Comparison of ENCODE assay signal across 20 cellular contexts in genomic region chr12:108425238-108425795, GRCh38.
DNase-seq lines count a peak whose midpoint lies in the region; FAIRE-seq and TF ChIP-seq lines count a peak whose summit lies in the region.
"Had no signal": no experiment of that assay in that cellular context is flagged by ENCODE, and none has a peak within 500 bp of the region (broad histone marks: within the 10 kb centered on the region; RNA-seq: fewer than 3 reads in every experiment).

No MANE protein-coding gene starts in this region.

- TF ChIP-seq EP300 in H1 (IDR thresholded peaks at IDR 0.05; ENCODE audit: borderline replicate concordance in 1 of 2, low read depth in 2 of 2, low read length in 2 of 2): no peak

- no peaks in the 10 kb centered on the region for H3K79me1 ChIP-seq in H1 (ENCODE audit: low read depth, low read length)

- H4K20me1 ChIP-seq in H1 (replicated peaks in 1 of 2; ENCODE audit: control insufficient read depth in 1 of 2, insufficient read depth in 2 of 2, low read length in 2 of 2) (no peaks in the 10 kb centered on the region), neural progenitor cell (ENCODE audit: low read depth) (no peaks in the 10 kb centered on the region)

- H3K36me3 ChIP-seq in H1 (ENCODE audit: control insufficient read depth in 2 of 4, insufficient read depth in 4 of 4, low read length in 3 of 4) (no peaks in the 10 kb centered on the region), neural progenitor cell (no peaks in the 10 kb centered on the region)
- H3K36me3 ChIP-seq: esophagus squamous epithelium, left ventricle myocardium inferior, transverse colon had no signal

- no peaks in the 10 kb centered on the region for H3F3A ChIP-seq in neural progenitor cell (ENCODE audit: low read depth)

- H2BK5ac ChIP-seq in H1 (ENCODE audit: low read depth, low read length): peak overlapping the region; percentile 92; the same call in 1 of the 2 replicates

- H3K9me3 ChIP-seq in H1 (ENCODE audit: insufficient read depth in 2 of 2, low read depth in 1 of 2, low read length in 1 of 2) (peaks cover 0 to 2% of the 10 kb centered on the region in 2 experiments; a peak in 1 of 4 replicates), neural progenitor cell (ENCODE audit: low read depth) (no peaks in the 10 kb centered on the region)
- H3K9me3 ChIP-seq: esophagus squamous epithelium, left ventricle myocardium inferior, transverse colon had no signal

- peak overlapping the region; percentile 91; the same call in 1 of the 2 replicates for H2BK12ac ChIP-seq in H1 (ENCODE audit: low read depth, low read length)

- H3K23me2 ChIP-seq in H1 (ENCODE audit: low read depth, low read length): no peaks in the 10 kb centered on the region

- no peak overlapping the region for H3K56ac ChIP-seq in H1 (replicated peaks; ENCODE audit: insufficient read length, low read depth, low read length)

- peak; percentile 20 for DNase-seq in H4 (ENCODE audit: low spot score)
- peak; percentile 49 for DNase-seq in NCI-H2227 (lab: John Stamatoyannopoulos, UW; ENCODE audit: unreplicated experiment)
- DNase-seq in H1 (ENCODE audit: low read depth in 1 of 2, low spot score in 2 of 2): peak in 1 of 2 experiments; percentile 62
- peak; percentile 62 for DNase-seq in neural progenitor cell (ENCODE audit: low spot score)
- no peak for DNase-seq in cortex of kidney (lab: John Stamatoyannopoulos, UW)
- DNase-seq in activated CD4-positive, alpha-beta memory T cell treated with anti-CD3 and anti-CD28 coated beads for 36 hours: no peak
- no peak for DNase-seq in activated gamma-delta T cell (lab: John Stamatoyannopoulos, UW)
- DNase-seq in NCI-H128 (lab: John Stamatoyannopoulos, UW; ENCODE audit: unreplicated experiment): no peak
- DNase-seq: CD8-positive, alpha-beta T cell; central memory CD4-positive, alpha-beta T cell; DMS79 treated with DMSO at 0.1 percent for 48 hours; effector CD4-positive, alpha-beta T cell; esophagus squamous epithelium; left ventricle myocardium inferior; occipital lobe; Right ventricle myocardium superior; stimulated activated CD4-positive, alpha-beta T cell treated with anti-CD3 and anti-CD28 coated beads, Interleukin-1b, Interleukin-23, amount 100 ng/mL, for 48 hours; stimulated activated naive CD8-positive, alpha-beta T cell treated with anti-CD3 and anti-CD28 coated beads, Interleukin-15, Interleukin-2, amounts not matched to agents 100 U/mL and 50 U/mL, for 24 hours; transverse colon had no signal

- no peak overlapping the region for H3K4me3 Mint-ChIP-seq in neural progenitor cell
- no peak overlapping the region for H3K4me3 Mint-ChIP-seq in activated CD4-positive, alpha-beta memory T cell treated with anti-CD3 and anti-CD28 coated beads for 36 hours
- H3K4me3 Mint-ChIP-seq: activated T-helper 17 cell treated with anti-CD3 and anti-CD28 coated beads, Interleukin-2, amount 50 U/mL, for 72 hours; CD8-positive, alpha-beta T cell had no signal

- H2AFZ ChIP-seq in H1 (ENCODE audit: low read length): 0 out of 2 replicates have a peak overlapping the region, but pooled peaks have one; percentile 47
- H2AFZ ChIP-seq in neural progenitor cell (replicated peaks): peak overlapping the region; percentile 15

- H3K9me3 Mint-ChIP-seq in neural progenitor cell: peaks cover 2% of the 10 kb centered on the region
- no peaks in the 10 kb centered on the region for H3K9me3 Mint-ChIP-seq in activated CD4-positive, alpha-beta memory T cell treated with anti-CD3 and anti-CD28 coated beads for 36 hours
- H3K9me3 Mint-ChIP-seq: activated T-helper 17 cell treated with anti-CD3 and anti-CD28 coated beads, Interleukin-2, amount 50 U/mL, for 72 hours; CD8-positive, alpha-beta T cell had no signal

- CTCF ChIA-PET in H1 (lab: Charles Lee; ENCODE audit: partially characterized antibody): interaction anchor here (0.7 to 1.0 kb wide), 3 partner anchors 9 to 432 kb away, joined by 3 to 5 read pairs (median 4); no protein-coding TSS in a partner anchor
- CTCF ChIA-PET in activated CD4-positive, alpha-beta memory T cell treated with anti-CD3 and anti-CD28 coated beads for 36 hours (lab: Charles Lee): no interaction called here

- FAIRE-seq in H1 (lab: Jason Lieb, UNC): peak; percentile 19

- H3K79me2 ChIP-seq in H1 (ENCODE audit: control insufficient read depth in 1 of 2, insufficient read depth in 2 of 2, low read length in 2 of 2): no peaks in the 10 kb centered on the region
- H3K79me2 ChIP-seq in neural progenitor cell (ENCODE audit: low read depth): no peaks in the 10 kb centered on the region

- H3K9ac ChIP-seq in H1 (replicated peaks in 1 of 4; ENCODE audit: extremely low read depth in 1 of 4, low read depth in 3 of 4, low read length in 3 of 4) (peak overlapping the region in 1 of 4 experiments; percentile 14; a peak in 1 of 7 replicates), neural progenitor cell (no peak overlapping the region)

- peak overlapping the region; percentile 98 for H4K91ac ChIP-seq in H1 (replicated peaks; ENCODE audit: insufficient read length, low read length)

- H3K36me3 Mint-ChIP-seq in neural progenitor cell: no peaks in the 10 kb centered on the region
- no peaks in the 10 kb centered on the region for H3K36me3 Mint-ChIP-seq in activated CD4-positive, alpha-beta memory T cell treated with anti-CD3 and anti-CD28 coated beads for 36 hours
- H3K36me3 Mint-ChIP-seq: CD8-positive, alpha-beta T cell had no signal

- no peak overlapping the region for H3K4me3 ChIP-seq in H1 (ENCODE audit: extremely low read depth in 1 of 4, insufficient read depth in 2 of 4, low read depth in 3 of 4, low read length in 4 of 4)
- H3K4me3 ChIP-seq in neural progenitor cell: no peak overlapping the region
- H3K4me3 ChIP-seq: esophagus squamous epithelium, left ventricle myocardium inferior, transverse colon had no signal

- no peak for TF ChIP-seq POLR2A in H1 (IDR thresholded peaks at IDR 0.05; ENCODE audit: control extremely low read depth in 1 of 2, low read depth in 2 of 2, low read length in 2 of 2)

- H3K4me2 ChIP-seq in H1 (ENCODE audit: insufficient read depth in 1 of 2, low read depth in 2 of 2, low read length in 2 of 2) (peak overlapping the region in 1 of 2 experiments; percentile 2; a peak in 1 of 4 replicates), neural progenitor cell (peak overlapping the region; percentile 51)

- peak overlapping the region; percentile 15; the same call in 1 of the 2 replicates for H3K18ac ChIP-seq in H1 (ENCODE audit: extremely low read depth, low read length)

- H3K27ac ChIP-seq in H1 (ENCODE audit: low read depth, low read length): no peak overlapping the region
- no peak overlapping the region for H3K27ac ChIP-seq in neural progenitor cell
- H3K27ac ChIP-seq: esophagus squamous epithelium, left ventricle myocardium inferior, transverse colon had no signal

- H3K4ac ChIP-seq in H1 (replicated peaks; ENCODE audit: insufficient read length, low read depth, low read length): peak overlapping the region; percentile 27

- peak overlapping the region; percentile 97 for H2BK20ac ChIP-seq in H1 (ENCODE audit: low read length)

- TF ChIP-seq CTCF in H1 (IDR thresholded peaks at IDR 0.05; ENCODE audit: control extremely low read depth in 1 of 3, insufficient read depth in 1 of 3, low read depth in 1 of 3, low read length in 3 of 3) (peak; percentile 34 to 51 (median 39)), neural progenitor cell (IDR thresholded peaks at IDR 0.05) (peak; percentile 20)

- peaks cover 2 to 7% (median 5%) of the 10 kb centered on the region in 4 experiments; a peak in 5 of 7 replicates for H3K4me1 ChIP-seq in H1 (replicated peaks in 1 of 4; ENCODE audit: control insufficient read depth in 3 of 4, insufficient read depth in 4 of 4, low read length in 3 of 4)
- peaks cover 13% of the 10 kb centered on the region for H3K4me1 ChIP-seq in neural progenitor cell
- H3K4me1 ChIP-seq: esophagus squamous epithelium, left ventricle myocardium inferior, transverse colon had no signal

- H3K23ac ChIP-seq in H1 (ENCODE audit: insufficient read length): no peak overlapping the region

- peak overlapping the region; percentile 78; the same call in 1 of the 2 replicates for H4K8ac ChIP-seq in H1 (ENCODE audit: extremely low read depth, insufficient read depth, low read length)

- POLR2A ChIA-PET in H1 (lab: Charles Lee; ENCODE audit: partially characterized antibody): interaction anchor here (0.9 to 1.0 kb wide), 2 partner anchors 17 to 111 kb away, joined by 3 to 4 read pairs; no protein-coding TSS in a partner anchor
- POLR2A ChIA-PET in activated CD4-positive, alpha-beta memory T cell treated with anti-CD3 and anti-CD28 coated beads for 36 hours (lab: Charles Lee): no interaction called here

- peaks cover 17% of the 10 kb centered on the region for H3K27me3 Mint-ChIP-seq in neural progenitor cell (ENCODE audit: insufficient read depth, low read depth)
- peaks cover 12% of the 10 kb centered on the region for H3K27me3 Mint-ChIP-seq in activated CD4-positive, alpha-beta memory T cell treated with anti-CD3 and anti-CD28 coated beads for 36 hours

- intact Hi-C loops in activated CD4-positive, alpha-beta memory T cell treated with anti-CD3 and anti-CD28 coated beads for 36 hours (cut with micrococcal nuclease): no loop called here

- H3K27me3 ChIP-seq in H1 (replicated peaks in 1 of 4; ENCODE audit: control insufficient read depth in 3 of 4, extremely low read depth in 1 of 4, insufficient read depth in 3 of 4, low read length in 3 of 4): no peaks in the 10 kb centered on the region
- H3K27me3 ChIP-seq in neural progenitor cell: no peaks in the 10 kb centered on the region
- H3K27me3 ChIP-seq: esophagus squamous epithelium, transverse colon had no signal

- H3K14ac ChIP-seq in H1 (ENCODE audit: insufficient read length): no peak overlapping the region

- peak overlapping the region; percentile 28 for H4K5ac ChIP-seq in H1 (ENCODE audit: insufficient read length, low read depth, low read length)

- H2AK5ac ChIP-seq in H1 (ENCODE audit: low read depth, low read length): no peak overlapping the region; the same call in 1 of the 2 replicates

- TF ChIP-seq RAD21 in H1 (IDR thresholded peaks at IDR 0.05 in 1 of 2, conservative IDR thresholded peaks at IDR 0.05 in 1 of 2; ENCODE audit: low read depth in 2 of 2, low read length in 2 of 2): peak; percentile 28 to 58; a peak in 3 of 4 replicates

- H3K27ac Mint-ChIP-seq in neural progenitor cell: no peak overlapping the region
- no peak overlapping the region for H3K27ac Mint-ChIP-seq in activated CD4-positive, alpha-beta memory T cell treated with anti-CD3 and anti-CD28 coated beads for 36 hours
- H3K27ac Mint-ChIP-seq: activated T-helper 17 cell treated with anti-CD3 and anti-CD28 coated beads, Interleukin-2, amount 50 U/mL, for 72 hours; CD8-positive, alpha-beta T cell had no signal

- peaks cover 24% of the 10 kb centered on the region for H3K4me1 Mint-ChIP-seq in neural progenitor cell
- H3K4me1 Mint-ChIP-seq in activated CD4-positive, alpha-beta memory T cell treated with anti-CD3 and anti-CD28 coated beads for 36 hours (ENCODE audit: low read depth): no peaks in the 10 kb centered on the region
- H3K4me1 Mint-ChIP-seq: activated T-helper 17 cell treated with anti-CD3 and anti-CD28 coated beads, Interleukin-2, amount 50 U/mL, for 72 hours had no signal

- peak overlapping the region; percentile 77; the same call in 1 of the 2 replicates for H2BK15ac ChIP-seq in H1 (ENCODE audit: low read length)

- H2BK120ac ChIP-seq in H1 (replicated peaks; ENCODE audit: low read depth, low read length): no peak overlapping the region

TF ChIP-seq in H1, 55 proteins besides CTCF, POLR2A, EP300 and RAD21 (continues in another document):
- TF ChIP-seq HDAC6 (IDR thresholded peaks at IDR 0.05; ENCODE audit: low read depth, low read length): no peak

Comparison
In these comparisons a context has a peak if more than half of its experiments do, and no peak if none do; other contexts are left out.
1. DNase-seq: peak in H4 (single experiment), NCI-H2227 (single experiment) and neural progenitor cell (single experiment); none in cortex of kidney (single experiment), activated CD4-positive, alpha-beta memory T cell treated with anti-CD3 and anti-CD28 coated beads for 36 hours (single experiment), activated gamma-delta T cell (single experiment) and NCI-H128 (single experiment).